ENCODE assay signal across 10 cellular contexts in genomic region chr20:64044484-64045247, GRCh38.
DNase-seq lines count a peak whose midpoint lies in the region; ATAC-seq lines count a peak whose summit lies in the region.
"Had no signal": no experiment of that assay in that cellular context is flagged by ENCODE, and none has a peak within 500 bp of the region (broad histone marks: within the 10 kb centered on the region; RNA-seq: fewer than 3 reads in every experiment).

No MANE protein-coding gene starts in this region.

- H3K36me3 ChIP-seq in adipocyte (ENCODE audit: control insufficient read depth, insufficient read depth, low read length, severe bottlenecking): no peaks in the 10 kb centered on the region

- H3K27me3 ChIP-seq in adipocyte (replicated peaks; ENCODE audit: control insufficient read depth, insufficient read depth, low read length): peaks cover 39% of the 10 kb centered on the region

- ATAC-seq in HG02981 (IDR thresholded peaks at IDR 0.05; ENCODE audit: unreplicated experiment): no peak
- ATAC-seq: activated CD8-positive, alpha-beta memory T cell treated with anti-CD3 and anti-CD28 coated beads, Interleukin-2, amount 10 ng/mL, durations not matched to agents 7 days and 5 days had no signal

- no peaks in the 10 kb centered on the region for H3K4me1 ChIP-seq in adipocyte (ENCODE audit: control insufficient read depth, insufficient read depth, low read length)

- no peaks in the 10 kb centered on the region for H3K9me3 ChIP-seq in adipocyte (ENCODE audit: control insufficient read depth, low read length)

- DNase-seq in 8988T (peak; percentile 91), HCEC 1CT (peak; percentile 15), adipocyte (ENCODE audit: low read depth) (peak; percentile 80), iris pigment epithelial cell (ENCODE audit: low read depth) (peak; percentile 51), T-helper 9 cell (no peak), NCI-H2029 treated with DMSO at 0.1 percent for 48 hours (lab: John Stamatoyannopoulos, UW) (no peak), hippocampal formation (lab: John Stamatoyannopoulos, UW) (no peak)
- DNase-seq: activated CD8-positive, alpha-beta memory T cell treated with anti-CD3 and anti-CD28 coated beads, Interleukin-2, amount 10 ng/mL, durations not matched to agents 7 days and 5 days; nucleus accumbens had no signal

- H3K9ac ChIP-seq in adipocyte (ENCODE audit: low read length): no peak overlapping the region

- no peak overlapping the region for H3K4me3 ChIP-seq in adipocyte (ENCODE audit: low read length)

Comparison
In these comparisons a context has a peak if more than half of its experiments do, and no peak if none do; other contexts are left out.
1. DNase-seq: peak in 8988T (single experiment), HCEC 1CT (single experiment), adipocyte (single experiment) and iris pigment epithelial cell (single experiment); none in T-helper 9 cell (single experiment), NCI-H2029 treated with DMSO at 0.1 percent for 48 hours (single experiment) and hippocampal formation (0 of 2).